1 cellular context compared by ENCODE assay signal in the genomic region with DNA sequence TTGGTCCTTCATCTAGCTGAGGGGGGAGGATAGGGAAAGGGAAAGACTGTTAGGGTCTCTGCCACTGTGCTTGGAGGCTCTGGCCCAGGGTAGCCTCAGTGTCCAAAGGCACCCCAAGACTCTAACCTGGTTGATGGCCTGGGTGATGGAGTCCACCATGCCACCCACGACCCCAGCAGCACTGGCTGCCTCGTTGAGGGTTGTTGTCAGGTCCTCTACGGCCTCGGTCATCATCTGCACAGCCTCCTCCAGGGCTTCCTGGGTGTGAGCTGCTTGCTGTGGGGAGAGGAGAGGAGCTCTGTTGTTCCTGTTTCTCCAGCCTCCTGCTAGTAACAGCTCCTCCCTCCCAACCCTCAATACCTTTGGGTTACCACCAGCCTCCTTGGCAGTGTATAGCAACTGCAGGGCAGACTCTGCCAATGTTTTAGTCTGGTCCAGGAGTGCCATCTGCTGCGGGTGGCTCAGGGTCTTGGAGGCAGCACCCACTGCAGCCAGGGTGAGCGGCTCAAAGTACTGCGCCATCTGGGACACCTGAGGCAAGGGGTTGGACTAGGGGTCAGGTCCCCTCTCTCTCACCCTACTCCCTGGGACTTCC.
TF ChIP-seq lines count a peak whose summit lies in the region.

No MANE protein-coding gene starts in this region.

TF ChIP-seq in GM12878, 131 proteins besides CTCF, POLR2A, EP300 and RAD21:
- TF ChIP-seq WRNIP1 (IDR thresholded peaks at IDR 0.05; ENCODE audit: borderline replicate concordance, low read depth, low read length) (no peak), ZZZ3 (IDR thresholded peaks at IDR 0.05; ENCODE audit: control insufficient read depth, insufficient read length, low read depth) (no peak), ZSCAN29 (IDR thresholded peaks at IDR 0.05) (no peak), KAT2A (conservative IDR thresholded peaks at IDR 0.05; ENCODE audit: control insufficient read depth, low read depth, low read length) (no peak), RELA (IDR thresholded peaks at IDR 0.05; ENCODE audit: borderline replicate concordance, partially characterized antibody) (no peak), TCF3 (IDR thresholded peaks at IDR 0.05; ENCODE audit: borderline replicate concordance, insufficient read depth, low read depth, low read length) (no peak), POLR2AphosphoS2 (IDR thresholded peaks at IDR 0.05; ENCODE audit: low read depth, low read length) (no peak), TCF12 (IDR thresholded peaks at IDR 0.05; ENCODE audit: low read depth, low read length) (no peak), STAT1 (conservative IDR thresholded peaks at IDR 0.05) (no peak)
- TF ChIP-seq, protein P1, sequence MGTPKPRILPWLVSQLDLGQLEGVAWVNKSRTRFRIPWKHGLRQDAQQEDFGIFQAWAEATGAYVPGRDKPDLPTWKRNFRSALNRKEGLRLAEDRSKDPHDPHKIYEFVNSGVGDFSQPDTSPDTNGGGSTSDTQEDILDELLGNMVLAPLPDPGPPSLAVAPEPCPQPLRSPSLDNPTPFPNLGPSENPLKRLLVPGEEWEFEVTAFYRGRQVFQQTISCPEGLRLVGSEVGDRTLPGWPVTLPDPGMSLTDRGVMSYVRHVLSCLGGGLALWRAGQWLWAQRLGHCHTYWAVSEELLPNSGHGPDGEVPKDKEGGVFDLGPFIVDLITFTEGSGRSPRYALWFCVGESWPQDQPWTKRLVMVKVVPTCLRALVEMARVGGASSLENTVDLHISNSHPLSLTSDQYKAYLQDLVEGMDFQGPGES (IDR thresholded peaks at IDR 0.05): no peak
- TF ChIP-seq, protein P2, sequence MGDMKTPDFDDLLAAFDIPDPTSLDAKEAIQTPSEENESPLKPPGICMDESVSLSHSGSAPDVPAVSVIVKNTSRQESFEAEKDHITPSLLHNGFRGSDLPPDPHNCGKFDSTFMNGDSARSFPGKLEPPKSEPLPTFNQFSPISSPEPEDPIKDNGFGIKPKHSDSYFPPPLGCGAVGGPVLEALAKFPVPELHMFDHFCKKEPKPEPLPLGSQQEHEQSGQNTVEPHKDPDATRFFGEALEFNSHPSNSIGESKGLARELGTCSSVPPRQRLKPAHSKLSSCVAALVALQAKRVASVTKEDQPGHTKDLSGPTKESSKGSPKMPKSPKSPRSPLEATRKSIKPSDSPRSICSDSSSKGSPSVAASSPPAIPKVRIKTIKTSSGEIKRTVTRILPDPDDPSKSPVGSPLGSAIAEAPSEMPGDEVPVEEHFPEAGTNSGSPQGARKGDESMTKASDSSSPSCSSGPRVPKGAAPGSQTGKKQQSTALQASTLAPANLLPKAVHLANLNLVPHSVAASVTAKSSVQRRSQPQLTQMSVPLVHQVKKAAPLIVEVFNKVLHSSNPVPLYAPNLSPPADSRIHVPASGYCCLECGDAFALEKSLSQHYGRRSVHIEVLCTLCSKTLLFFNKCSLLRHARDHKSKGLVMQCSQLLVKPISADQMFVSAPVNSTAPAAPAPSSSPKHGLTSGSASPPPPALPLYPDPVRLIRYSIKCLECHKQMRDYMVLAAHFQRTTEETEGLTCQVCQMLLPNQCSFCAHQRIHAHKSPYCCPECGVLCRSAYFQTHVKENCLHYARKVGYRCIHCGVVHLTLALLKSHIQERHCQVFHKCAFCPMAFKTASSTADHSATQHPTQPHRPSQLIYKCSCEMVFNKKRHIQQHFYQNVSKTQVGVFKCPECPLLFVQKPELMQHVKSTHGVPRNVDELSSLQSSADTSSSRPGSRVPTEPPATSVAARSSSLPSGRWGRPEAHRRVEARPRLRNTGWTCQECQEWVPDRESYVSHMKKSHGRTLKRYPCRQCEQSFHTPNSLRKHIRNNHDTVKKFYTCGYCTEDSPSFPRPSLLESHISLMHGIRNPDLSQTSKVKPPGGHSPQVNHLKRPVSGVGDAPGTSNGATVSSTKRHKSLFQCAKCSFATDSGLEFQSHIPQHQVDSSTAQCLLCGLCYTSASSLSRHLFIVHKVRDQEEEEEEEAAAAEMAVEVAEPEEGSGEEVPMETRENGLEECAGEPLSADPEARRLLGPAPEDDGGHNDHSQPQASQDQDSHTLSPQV (IDR thresholded peaks at IDR 0.05): no peak
- TF ChIP-seq, protein P3, sequence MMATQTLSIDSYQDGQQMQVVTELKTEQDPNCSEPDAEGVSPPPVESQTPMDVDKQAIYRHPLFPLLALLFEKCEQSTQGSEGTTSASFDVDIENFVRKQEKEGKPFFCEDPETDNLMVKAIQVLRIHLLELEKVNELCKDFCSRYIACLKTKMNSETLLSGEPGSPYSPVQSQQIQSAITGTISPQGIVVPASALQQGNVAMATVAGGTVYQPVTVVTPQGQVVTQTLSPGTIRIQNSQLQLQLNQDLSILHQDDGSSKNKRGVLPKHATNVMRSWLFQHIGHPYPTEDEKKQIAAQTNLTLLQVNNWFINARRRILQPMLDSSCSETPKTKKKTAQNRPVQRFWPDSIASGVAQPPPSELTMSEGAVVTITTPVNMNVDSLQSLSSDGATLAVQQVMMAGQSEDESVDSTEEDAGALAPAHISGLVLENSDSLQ (IDR thresholded peaks at IDR 0.05): no peak
TF ChIP-seq in GM12878: peak in this region for 0.
